Comparison of ENCODE assay signal across 16 cellular contexts in the genomic region with DNA sequence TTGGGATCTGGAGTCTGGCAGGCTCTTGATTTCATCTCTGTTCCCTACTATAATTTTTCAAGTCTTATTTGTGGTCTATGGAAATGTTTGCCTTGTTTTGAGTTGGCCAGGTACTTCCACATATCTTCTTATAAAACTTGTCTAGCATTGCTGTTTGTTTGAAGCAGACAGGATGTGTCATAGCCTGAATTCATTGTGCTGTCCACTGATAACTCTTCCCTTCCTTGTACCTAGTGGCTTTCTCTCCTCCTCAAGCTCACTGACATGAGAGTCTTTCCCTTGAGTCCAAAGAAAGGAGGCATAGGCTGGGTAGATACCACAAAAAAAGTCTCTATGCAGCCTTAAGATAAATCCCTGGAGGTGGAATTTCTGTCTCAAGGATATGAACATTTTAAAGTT. TPM values are rescaled to one million over a fixed set of nuclear protein-coding genes. Genes with fewer than 3 reads are reported as not detected.
DNase-seq lines count a peak whose midpoint lies in the region; ATAC-seq and TF ChIP-seq lines count a peak whose summit lies in the region.
"Had no signal": no experiment of that assay in that cellular context is flagged by ENCODE, and none has a peak within 500 bp of the region (broad histone marks: within the 10 kb centered on the region; RNA-seq: fewer than 3 reads in every experiment).

No MANE protein-coding gene starts in this region.

- H3K9me3 Mint-ChIP-seq in endodermal cell (peaks cover 14% of the 10 kb centered on the region), mesothelial cell of epicardium (no peaks in the 10 kb centered on the region)

- TF ChIP-seq CTCF in OCI-LY7 (conservative IDR thresholded peaks at IDR 0.05; ENCODE audit: low read length) (no peak), endodermal cell (conservative IDR thresholded peaks at IDR 0.05) (no peak), mesothelial cell of epicardium (IDR thresholded peaks at IDR 0.05; ENCODE audit: unreplicated experiment) (no peak), adrenal gland (IDR thresholded peaks at IDR 0.05) (no peak)

- H3K36me3 Mint-ChIP-seq in endodermal cell (ENCODE audit: low read depth) (no peaks in the 10 kb centered on the region), mesothelial cell of epicardium (no peaks in the 10 kb centered on the region)

- intact Hi-C loops in OCI-LY7 (cut with micrococcal nuclease; ENCODE audit: unreplicated experiment), result no loop called here
- intact Hi-C loops in adrenal gland (cut with DNase I), result no loop called here

- ATAC-seq in HG02623 (IDR thresholded peaks at IDR 0.05; ENCODE audit: unreplicated experiment), result no peak
- ATAC-seq: HepG2 had no signal

- 0 out of 2 replicates have a peak overlapping the region, but pooled peaks have one; percentile 13 for H2AFZ ChIP-seq in OCI-LY7 (ENCODE audit: low read length)

- H3K4me3 Mint-ChIP-seq in endodermal cell (no peak overlapping the region), mesothelial cell of epicardium (no peak overlapping the region)

- H3K27me3 Mint-ChIP-seq in endodermal cell (ENCODE audit: insufficient read depth) (no peaks in the 10 kb centered on the region), mesothelial cell of epicardium (ENCODE audit: low read depth) (no peaks in the 10 kb centered on the region)

- TF ChIP-seq POLR2A in adrenal gland (IDR thresholded peaks at IDR 0.05), result no peak

- H3K9me3 ChIP-seq in ES-I3 (ENCODE audit: control insufficient read depth, insufficient read depth, low read length) (no peaks in the 10 kb centered on the region), OCI-LY7 (ENCODE audit: low read length) (no peaks in the 10 kb centered on the region), endodermal cell (ENCODE audit: control insufficient read depth, low read length) (peaks cover 9% of the 10 kb centered on the region), mesodermal cell (ENCODE audit: control insufficient read depth, low read length) (no peaks in the 10 kb centered on the region), adrenal gland (replicated peaks in 1 of 3) (no peaks in the 10 kb centered on the region)
- H3K9me3 ChIP-seq: HAP-1 had no signal

- H3K79me2 ChIP-seq in OCI-LY7 (ENCODE audit: insufficient read depth, low read depth, low read length), result no peaks in the 10 kb centered on the region

- DNase-seq in OCI-LY7 (ENCODE audit: low spot score) (no peak), endodermal cell (no peak), mesothelial cell of epicardium (ENCODE audit: low spot score in 2 of 2, unreplicated experiment in 2 of 2) (no peak), GM03348 (ENCODE audit: low spot score) (no peak), adrenal gland (no peak)
- DNase-seq: C1 segment of cervical spinal cord, NCI-H1092, NCI-H146, NCI-H2081 treated with DMSO at 0.1 percent for 48 hours, NCI-H526 treated with DMSO at 0.1 percent for 48 hours, SHP77 treated with DMSO at 0.1 percent for 48 hours had no signal

- no TSS peak for BruUV-seq in OCI-LY7 (replicated peaks; lab: Mats Ljungman, UMichigan)

- H3K9ac ChIP-seq in ES-I3 (ENCODE audit: low read depth, low read length) (peak overlapping the region; percentile 24), endodermal cell (ENCODE audit: extremely low read depth, low read length, poor library complexity, severe bottlenecking) (no peak overlapping the region)

- no peaks in the 10 kb centered on the region for H3K27me3 ChIP-seq in endodermal cell (ENCODE audit: control insufficient read depth, insufficient read depth, low read length, poor library complexity, severe bottlenecking)
- no peaks in the 10 kb centered on the region for H3K27me3 ChIP-seq in adrenal gland

- CTCF ChIA-PET in OCI-LY7 (lab: Charles Lee; ENCODE audit: unreplicated experiment), result no interaction called here

- H3K27ac Mint-ChIP-seq in endodermal cell (no peak overlapping the region), mesothelial cell of epicardium (no peak overlapping the region)

- POLR2A ChIA-PET in OCI-LY7 (lab: Charles Lee), result no interaction called here

- H3K27ac ChIP-seq in OCI-LY7 (ENCODE audit: low read depth, low read length, poor library complexity, severe bottlenecking) (no peak overlapping the region), endodermal cell (ENCODE audit: low read depth, low read length) (no peak overlapping the region), mesodermal cell (ENCODE audit: low read depth, low read length, severe bottlenecking) (no peak overlapping the region), adrenal gland (no peak overlapping the region)

- no peaks in the 10 kb centered on the region for H4K20me1 ChIP-seq in OCI-LY7 (ENCODE audit: insufficient read depth, low read length)

- no peaks in the 10 kb centered on the region for H3K9me2 ChIP-seq in OCI-LY7 (ENCODE audit: insufficient read depth, low read length)

- H3K36me3 ChIP-seq in ES-I3 (ENCODE audit: insufficient read depth, low read length) (no peaks in the 10 kb centered on the region), OCI-LY7 (ENCODE audit: insufficient read depth, low read length) (no peaks in the 10 kb centered on the region), endodermal cell (ENCODE audit: control insufficient read depth, insufficient read depth, low read length) (no peaks in the 10 kb centered on the region), mesodermal cell (ENCODE audit: control insufficient read depth, insufficient read depth, low read length) (no peaks in the 10 kb centered on the region), adrenal gland (replicated peaks in 1 of 2) (no peaks in the 10 kb centered on the region)
- H3K36me3 ChIP-seq: HAP-1 had no signal

- peaks cover 8% of the 10 kb centered on the region; the same call in 1 of the 2 replicates for H3K4me1 ChIP-seq in ES-I3 (ENCODE audit: insufficient read depth, low read length)
- H3K4me1 ChIP-seq in OCI-LY7 (ENCODE audit: insufficient read depth, low read length, poor library complexity, severe bottlenecking), result no peaks in the 10 kb centered on the region
- H3K4me1 ChIP-seq in endodermal cell (ENCODE audit: control insufficient read depth, insufficient read depth, low read length), result peaks cover 2% of the 10 kb centered on the region
- peaks cover 17% of the 10 kb centered on the region for H3K4me1 ChIP-seq in mesodermal cell (ENCODE audit: control insufficient read depth, insufficient read depth, low read length, poor library complexity, severe bottlenecking)
- H3K4me1 ChIP-seq in adrenal gland (replicated peaks in 1 of 2), result peaks cover 6 to 7% of the 10 kb centered on the region in 2 donors
- H3K4me1 ChIP-seq: HAP-1 had no signal

- H3K4me2 ChIP-seq in OCI-LY7 (ENCODE audit: low read length), result no peak overlapping the region

- H3K4me1 Mint-ChIP-seq in endodermal cell (peaks cover 1% of the 10 kb centered on the region), mesothelial cell of epicardium (peaks cover 12% of the 10 kb centered on the region)

- H3K4me3 ChIP-seq in OCI-LY7 (ENCODE audit: low read depth, low read length, poor library complexity, severe bottlenecking) (no peak overlapping the region), endodermal cell (ENCODE audit: low read length) (peak overlapping the region; percentile 69), mesodermal cell (ENCODE audit: extremely low read depth, insufficient read depth, low read length, poor library complexity, severe bottlenecking) (peak overlapping the region; percentile 1), adrenal gland (no peak overlapping the region)
- H3K4me3 ChIP-seq: HAP-1 had no signal

RNA-seq across cellular contexts. Expression of gene FAM241A, which starts 59.2 kb away (rescaled TPM):
- 2.1 and 2.5 TPM in 2 replicates for total RNA-seq in OCI-LY7 (2014; rRNA removed; shearing (Covaris generic))
- total RNA-seq in OCI-LY7 (2022), result 9.5 and 10.5 TPM in 2 replicates
- under 1 TPM; 0.13 to 0.18 TPM for total RNA-seq in endodermal cell
- polyA plus RNA-seq in endodermal cell (2013, experiment 1 of 2), result 0.43 TPM
- polyA plus RNA-seq in endodermal cell (2013, experiment 2 of 2), result 0.41 TPM
- polyA plus RNA-seq in mesodermal cell (2013, experiment 1 of 2), result 1.6 TPM
- 2.0 TPM for polyA plus RNA-seq in mesodermal cell (2013, experiment 2 of 2)
- 0.20 to 0.35 TPM (median 0.27 TPM) in 3 replicates for total RNA-seq in mesothelial cell of epicardium
- 1 to 10 TPM; 1.9 to 4.6 (median 2.6) TPM for total RNA-seq in adrenal gland
- 1 to 10 TPM; 2.7 to 3.2 (median 2.9) TPM for polyA plus RNA-seq in adrenal gland

Comparison
In these comparisons a context has a peak if more than half of its experiments do, and no peak if none do; other contexts are left out.
1. H3K4me3 ChIP-seq: peak in endodermal cell (single experiment) and mesodermal cell (single experiment); none in OCI-LY7 (single experiment) and adrenal gland (0 of 4).